Comparison of ENCODE assay signal across 8 cellular contexts in the genomic region with DNA sequence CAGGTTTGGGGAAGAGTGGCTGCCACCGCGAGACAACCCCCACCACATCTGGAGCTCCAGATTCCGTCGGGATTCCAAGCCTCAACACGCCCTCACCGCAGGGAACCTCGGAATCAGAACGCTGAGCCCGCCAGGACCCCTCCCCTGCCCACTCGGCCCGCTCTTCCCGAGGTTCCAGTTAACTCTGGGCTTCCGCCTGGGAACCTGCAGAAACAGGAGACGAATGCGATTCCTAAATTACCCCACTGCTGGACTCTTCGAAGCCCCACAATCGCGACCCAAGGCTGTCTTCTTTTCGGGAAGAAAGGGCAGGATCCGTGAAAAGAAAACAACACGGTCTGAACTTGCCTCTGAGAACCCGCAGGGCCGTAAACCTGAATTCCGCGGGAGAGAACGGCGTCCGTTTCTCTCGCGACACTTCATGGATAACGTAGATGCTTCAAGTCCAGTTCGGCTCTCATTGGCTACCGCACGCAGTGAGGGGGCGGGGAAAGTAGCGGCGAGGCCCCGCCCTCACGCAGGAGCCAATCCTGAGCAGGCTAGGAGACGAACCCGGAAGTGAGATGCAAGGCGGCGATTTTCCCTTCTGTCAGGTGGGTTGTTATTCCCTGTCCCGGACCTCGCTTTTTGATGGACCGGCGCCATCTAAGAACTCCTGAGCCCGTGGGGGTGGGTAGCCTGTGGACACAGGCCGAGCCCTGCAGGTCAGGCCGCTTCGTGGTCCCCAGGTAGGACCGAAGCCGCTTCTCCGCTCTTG. TPM values are rescaled to one million over a fixed set of nuclear protein-coding genes. Genes with fewer than 3 reads are reported as not detected.
A peak's percentile ranks its signal among the peaks of the same experiment; 100 is the strongest.
DNase-seq lines count a peak whose midpoint lies in the region; ATAC-seq and TF ChIP-seq lines count a peak whose summit lies in the region.

Gene ANKRD49, plus strand, starts transcription at position 542 of the 757 bp plus-strand sequence. CDS start 2,710 bp downstream, outside the sequence.
Gene MRE11, minus strand, starts transcription at position 402 of the 757 bp plus-strand sequence. CDS start 1,043 bp downstream, outside the sequence.

- H3K27me3 Mint-ChIP-seq in activated CD4-positive, alpha-beta T cell treated with anti-CD3 and anti-CD28 coated beads, Interleukin-2, amount 10 ng/mL, durations not matched to agents 24 days and 14 days, result no peaks in the 10 kb centered on the region

- H3K27ac Mint-ChIP-seq in activated CD4-positive, alpha-beta T cell treated with anti-CD3 and anti-CD28 coated beads, Interleukin-2, amount 10 ng/mL, durations not matched to agents 24 days and 14 days, result peak within 1 kb of the TSS; percentile 95

- no peaks in the 10 kb centered on the region for H3K27me3 ChIP-seq in BE2C

- peaks cover 29% of the 10 kb centered on the region for H3K4me1 Mint-ChIP-seq in activated CD4-positive, alpha-beta T cell treated with anti-CD3 and anti-CD28 coated beads, Interleukin-2, amount 10 ng/mL, durations not matched to agents 24 days and 14 days

- peak within 1 kb of the TSS; percentile 77 for H3K4me3 ChIP-seq in BE2C (ENCODE audit: low read depth, low read length)
- H3K4me3 ChIP-seq in coronary artery, result peak within 1 kb of the TSS; percentile 82

- ATAC-seq in GM19324 (IDR thresholded peaks at IDR 0.05; ENCODE audit: low FRiP score, unreplicated experiment), result peak; percentile 100
- peak; percentile 99 for ATAC-seq in HG03469 (IDR thresholded peaks at IDR 0.05; ENCODE audit: unreplicated experiment)
- ATAC-seq in left colon, result peak; percentile 100

- no peak for TF ChIP-seq CTCF in BE2C (IDR thresholded peaks at IDR 0.05; ENCODE audit: low read depth, low read length)
- no peak for TF ChIP-seq CTCF in coronary artery (IDR thresholded peaks at IDR 0.05)

- peaks cover 17% of the 10 kb centered on the region for H3K36me3 ChIP-seq in BE2C

- H3K36me3 Mint-ChIP-seq in activated CD4-positive, alpha-beta T cell treated with anti-CD3 and anti-CD28 coated beads, Interleukin-2, amount 10 ng/mL, durations not matched to agents 24 days and 14 days (ENCODE audit: low read depth), result peaks cover 36% of the 10 kb centered on the region

- peak; percentile 97 for DNase-seq in BE2C
- peak; percentile 97 for DNase-seq in NCI-H526 treated with DMSO at 0.1 percent for 48 hours (lab: John Stamatoyannopoulos, UW)
- DNase-seq in activated CD4-positive, alpha-beta T cell treated with anti-CD3 and anti-CD28 coated beads, Interleukin-2, amount 10 ng/mL, durations not matched to agents 24 days and 14 days, result peak; percentile 99
- peak; percentile 99 for DNase-seq in coronary artery (ENCODE audit: low spot score)
- DNase-seq in left colon, result peak; percentile 97
- DNase-seq in stimulated activated CD4-positive, alpha-beta T cell treated with anti-CD3 and anti-CD28 coated beads, Interleukin-1b, Interleukin-23, amount 100 ng/mL, for 48 hours, result peak; percentile 97

- H3K4me3 Mint-ChIP-seq in activated CD4-positive, alpha-beta T cell treated with anti-CD3 and anti-CD28 coated beads, Interleukin-2, amount 10 ng/mL, durations not matched to agents 24 days and 14 days, result peak within 1 kb of the TSS; percentile 96

- H3K9me3 Mint-ChIP-seq in activated CD4-positive, alpha-beta T cell treated with anti-CD3 and anti-CD28 coated beads, Interleukin-2, amount 10 ng/mL, durations not matched to agents 24 days and 14 days, result no peaks in the 10 kb centered on the region

- no peaks in the 10 kb centered on the region for H3K4me1 ChIP-seq in BE2C

- H3K9me3 ChIP-seq in BE2C, result no peaks in the 10 kb centered on the region

- intact Hi-C loops in activated CD4-positive, alpha-beta T cell treated with anti-CD3 and anti-CD28 coated beads, Interleukin-2, amount 10 ng/mL, durations not matched to agents 24 days and 14 days (cut with micrococcal nuclease), result loop anchor here (1.0 to 5.0 kb wide), 6 partner anchors 20 to 831 kb away; partner anchors contain the start of genes C11orf54, CEP295, MED17 and PANX1
- intact Hi-C loops in left colon (cut with DNase I, micrococcal nuclease), result no loop called here

- peak within 1 kb of the TSS; percentile 73 to 85 for H3K27ac ChIP-seq in coronary artery

RNA-seq across cellular contexts. Expression of gene ANKRD49, which starts in this region (rescaled TPM):
- polyA plus RNA-seq in BE2C (2012; ENCODE audit: insufficient read depth, insufficient read length, low read depth), result 5.1 TPM
- total RNA-seq in activated CD4-positive, alpha-beta T cell treated with anti-CD3 and anti-CD28 coated beads, Interleukin-2, amount 10 ng/mL, durations not matched to agents 24 days and 14 days, result 18.4 and 22.6 TPM in 2 replicates
- total RNA-seq in left colon, result 10 to 100 TPM; 11.7 to 13.8 TPM

RNA-seq across cellular contexts. Expression of gene MRE11, which starts in this region (rescaled TPM):
- polyA plus RNA-seq in BE2C (2012; ENCODE audit: insufficient read depth, insufficient read length, low read depth), result 4.0 TPM
- 45.4 and 46.5 TPM in 2 replicates for total RNA-seq in activated CD4-positive, alpha-beta T cell treated with anti-CD3 and anti-CD28 coated beads, Interleukin-2, amount 10 ng/mL, durations not matched to agents 24 days and 14 days
- total RNA-seq in left colon, result 10 to 100 TPM; 10.5 to 11.4 TPM

Comparison
In these comparisons a context has a peak if more than half of its experiments do, and no peak if none do; other contexts are left out.
1. Peak in every context shown above with its lines: DNase-seq, ATAC-seq, H3K4me3 ChIP-seq and H3K27ac ChIP-seq.